In genomic region chr21:33976082-33976979, GRCh38 we compare ENCODE assay signal across 8 cellular contexts.
DNase-seq lines count a peak whose midpoint lies in the region; ATAC-seq and TF ChIP-seq lines count a peak whose summit lies in the region.

No MANE protein-coding gene starts in this region.

- no peaks in the 10 kb centered on the region for H3K9me2 ChIP-seq in OCI-LY7 (ENCODE audit: insufficient read depth, low read length)

- CTCF ChIA-PET in OCI-LY7 (lab: Charles Lee; ENCODE audit: unreplicated experiment) = no interaction called here

- H3K36me3 Mint-ChIP-seq in activated T-cell treated with anti-CD3 and anti-CD28 coated beads, Interleukin-2, amount 50 U/mL, for 24 hours (ENCODE audit: low read depth) = peaks cover 6% of the 10 kb centered on the region

- H3K27me3 Mint-ChIP-seq in activated T-cell treated with anti-CD3 and anti-CD28 coated beads, Interleukin-2, amount 50 U/mL, for 24 hours = no peaks in the 10 kb centered on the region

- peaks cover 81% of the 10 kb centered on the region for H3K4me1 Mint-ChIP-seq in activated T-cell treated with anti-CD3 and anti-CD28 coated beads, Interleukin-2, amount 50 U/mL, for 24 hours (ENCODE audit: low read depth)

- H3K27ac ChIP-seq in OCI-LY7 (ENCODE audit: low read depth, low read length, poor library complexity, severe bottlenecking) = peak overlapping the region; percentile 67
- H3K27ac ChIP-seq in sigmoid colon = peak overlapping the region; percentile 30 to 52 (median 46)

- 26 to 56% methylated on average over 14 of the region's 14 CpGs for WGBS in sigmoid colon, 2 donors

- H3K4me1 ChIP-seq in OCI-LY7 (ENCODE audit: insufficient read depth, low read length, poor library complexity, severe bottlenecking) = peaks cover 32% of the 10 kb centered on the region
- peaks cover 0 to 15% (median 5%) of the 10 kb centered on the region in 4 donors for H3K4me1 ChIP-seq in sigmoid colon

- intact Hi-C loops in Right ventricle myocardium inferior (cut with DNase I) (loop anchor here (5.0 kb wide), 1 partner anchor 96 kb away; the partner anchor contains the start of genes MRPS6 and SLC5A3), cardiac septum (cut with DNase I) (loop anchor here (5.0 kb wide), 1 partner anchor 96 kb away; the partner anchor contains the start of genes MRPS6 and SLC5A3), OCI-LY7 (cut with micrococcal nuclease; ENCODE audit: unreplicated experiment) (no loop called here), sigmoid colon (cut with DNase I) (no loop called here)

- BruUV-seq in OCI-LY7 (replicated peaks; lab: Mats Ljungman, UMichigan) = no TSS peak

- H3K9me3 ChIP-seq in OCI-LY7 (ENCODE audit: low read length) = no peaks in the 10 kb centered on the region
- no peaks in the 10 kb centered on the region for H3K9me3 ChIP-seq in sigmoid colon

- no peaks in the 10 kb centered on the region for H3K27me3 ChIP-seq in sigmoid colon

- peak overlapping the region; percentile 100 for H3K27ac Mint-ChIP-seq in activated T-cell treated with anti-CD3 and anti-CD28 coated beads, Interleukin-2, amount 50 U/mL, for 24 hours

- peak overlapping the region; percentile 82 for H2AFZ ChIP-seq in OCI-LY7 (ENCODE audit: low read length)

- ATAC-seq in Right ventricle myocardium inferior (peak; percentile 79), HG02973 (IDR thresholded peaks at IDR 0.05; ENCODE audit: unreplicated experiment) (peak; percentile 35)

- no peak for TF ChIP-seq POLR2A in sigmoid colon (IDR thresholded peaks at IDR 0.05)

- TF ChIP-seq CTCF in OCI-LY7 (conservative IDR thresholded peaks at IDR 0.05; ENCODE audit: low read length) (no peak), fibroblast of the aortic adventitia (IDR thresholded peaks at IDR 0.05; ENCODE audit: insufficient read depth, low read length) (no peak), sigmoid colon (IDR thresholded peaks at IDR 0.05) (no peak)

- DNase-seq in Right ventricle myocardium inferior (ENCODE audit: missing footprints) = no peak
- DNase-seq in cardiac septum (ENCODE audit: low spot score) = no peak
- DNase-seq in OCI-LY7 (ENCODE audit: low spot score) = peak; percentile 65
- peak; percentile 66 for DNase-seq in activated T-cell treated with anti-CD3 and anti-CD28 coated beads, Interleukin-2, amount 50 U/mL, for 24 hours
- DNase-seq in fibroblast of the aortic adventitia (ENCODE audit: low read depth) = peak; percentile 95
- DNase-seq in sigmoid colon = peak; percentile 72
- DNase-seq in DMS114 treated with DMSO at 0.1 percent for 48 hours (lab: John Stamatoyannopoulos, UW; ENCODE audit: unreplicated experiment) = no peak

- H3K4me3 Mint-ChIP-seq in activated T-cell treated with anti-CD3 and anti-CD28 coated beads, Interleukin-2, amount 50 U/mL, for 24 hours = peak overlapping the region; percentile 77

- no peaks in the 10 kb centered on the region for H3K9me3 Mint-ChIP-seq in activated T-cell treated with anti-CD3 and anti-CD28 coated beads, Interleukin-2, amount 50 U/mL, for 24 hours

- POLR2A ChIA-PET in OCI-LY7 (lab: Charles Lee) = interaction anchor here (0.6 to 2.3 kb wide), 9 partner anchors 8 to 593 kb away, joined by 3 to 9 read pairs (median 4); no protein-coding TSS in a partner anchor

- H3K36me3 ChIP-seq in OCI-LY7 (ENCODE audit: insufficient read depth, low read length) (no peaks in the 10 kb centered on the region), sigmoid colon (no peaks in the 10 kb centered on the region)

- peak overlapping the region; percentile 64 for H3K4me2 ChIP-seq in OCI-LY7 (ENCODE audit: low read length)

- H3K4me3 ChIP-seq in OCI-LY7 (ENCODE audit: low read depth, low read length, poor library complexity, severe bottlenecking) (peak overlapping the region; percentile 45), fibroblast of the aortic adventitia (ENCODE audit: low read depth, low read length) (no peak overlapping the region), sigmoid colon (no peak overlapping the region)

- H3K79me2 ChIP-seq in OCI-LY7 (ENCODE audit: insufficient read depth, low read depth, low read length) = no peaks in the 10 kb centered on the region

- no peaks in the 10 kb centered on the region for H4K20me1 ChIP-seq in OCI-LY7 (ENCODE audit: insufficient read depth, low read length)

- no peak for TF ChIP-seq EP300 in sigmoid colon (IDR thresholded peaks at IDR 0.05)

Comparison
In these comparisons a context has a peak if more than half of its experiments do, and no peak if none do; other contexts are left out.
1. DNase-seq: peak in OCI-LY7 (single experiment), activated T-cell treated with anti-CD3 and anti-CD28 coated beads, Interleukin-2, amount 50 U/mL, for 24 hours (single experiment), fibroblast of the aortic adventitia (single experiment) and sigmoid colon (single experiment); none in Right ventricle myocardium inferior (single experiment), cardiac septum (single experiment) and DMS114 treated with DMSO at 0.1 percent for 48 hours (single experiment).
2. intact Hi-C loops: an anchor here in Right ventricle myocardium inferior (5.0 kb wide) and cardiac septum (5.0 kb wide); none called in OCI-LY7 and sigmoid colon.